In the genomic region with DNA sequence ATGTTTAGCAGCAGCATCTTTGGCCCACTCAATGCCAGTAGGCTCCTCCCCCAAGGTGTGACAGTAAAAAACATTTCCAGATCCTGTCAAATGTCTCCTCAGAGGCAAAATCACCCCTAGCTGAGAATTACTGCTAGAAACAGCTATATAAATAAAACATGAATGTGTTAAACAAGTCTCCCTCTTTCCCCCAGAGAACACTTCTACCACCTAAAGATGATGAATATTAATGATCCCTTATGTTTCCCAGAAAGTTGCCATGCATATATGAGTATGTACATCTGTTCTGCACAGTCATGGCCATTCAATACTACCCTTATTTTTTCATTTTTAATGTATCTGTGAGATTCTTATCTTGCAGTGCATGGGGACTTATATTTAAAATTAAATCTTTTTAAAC, we compare ENCODE assay signal across 29 cellular contexts.
"Had no signal": no experiment of that assay in that cellular context is flagged by ENCODE, and none has a peak within 500 bp of the region (broad histone marks: within the 10 kb centered on the region; RNA-seq: fewer than 3 reads in every experiment).

No MANE protein-coding gene starts in this region.

- H3K27ac ChIP-seq: ascending aorta, breast epithelium, cardiac muscle cell, colonic mucosa, esophagus muscularis mucosa, foreskin keratinocyte, gastrocnemius medialis, heart right ventricle had no signal

- H3K27me3 ChIP-seq: ascending aorta, breast epithelium, cardiac muscle cell, colonic mucosa, esophagus muscularis mucosa, gastrocnemius medialis, heart right ventricle had no signal

- H3K4me3 Mint-ChIP-seq: activated CD4-positive, alpha-beta memory T cell treated with anti-CD3 and anti-CD28 coated beads, Interleukin-2, amount 10 ng/mL, durations not matched to agents 7 days and 5 days; activated CD4-positive, alpha-beta T cell treated with anti-CD3 and anti-CD28 coated beads, Interleukin-2, amount 10 ng/mL, durations not matched to agents 7 days and 5 days; activated naive CD4-positive, alpha-beta T cell treated with anti-CD3 and anti-CD28 coated beads, Interleukin-2, amount 10 ng/mL, durations not matched to agents 7 days and 5 days; activated naive CD8-positive, alpha-beta T cell treated with anti-CD3 and anti-CD28 coated beads, Interleukin-2, amount 10 ng/mL, durations not matched to agents 7 days and 5 days; activated T-cell treated with anti-CD3 and anti-CD28 coated beads, Interleukin-2, amount 50 U/mL, for 24 hours; activated T-cell treated with anti-CD3 and anti-CD28 coated beads, Interleukin-2, amount 50 U/mL, for 72 hours; brain; T-helper 17 cell; T-helper 2 cell treated with Interferon-gamma antibody and Interleukin-4, amounts not matched to agents 5 μg/mL and 100 μg/mL, for 36 hours had no signal

- H3K27ac Mint-ChIP-seq: activated CD4-positive, alpha-beta memory T cell treated with anti-CD3 and anti-CD28 coated beads, Interleukin-2, amount 10 ng/mL, durations not matched to agents 7 days and 5 days; activated CD4-positive, alpha-beta T cell treated with anti-CD3 and anti-CD28 coated beads, Interleukin-2, amount 10 ng/mL, durations not matched to agents 7 days and 5 days; activated naive CD4-positive, alpha-beta T cell treated with anti-CD3 and anti-CD28 coated beads, Interleukin-2, amount 10 ng/mL, durations not matched to agents 7 days and 5 days; activated naive CD4-positive, alpha-beta T cell treated with anti-CD3 and anti-CD28 coated beads, Interleukin-2, amount 50 U/mL, for 72 hours; activated naive CD8-positive, alpha-beta T cell treated with anti-CD3 and anti-CD28 coated beads, Interleukin-2, amount 10 ng/mL, durations not matched to agents 7 days and 5 days; activated T-cell treated with anti-CD3 and anti-CD28 coated beads, Interleukin-2, amount 50 U/mL, for 24 hours; activated T-cell treated with anti-CD3 and anti-CD28 coated beads, Interleukin-2, amount 50 U/mL, for 72 hours; T-helper 17 cell; T-helper 2 cell treated with Interferon-gamma antibody and Interleukin-4, amounts not matched to agents 5 μg/mL and 100 μg/mL, for 36 hours had no signal

- H3K9me3 ChIP-seq: breast epithelium, colonic mucosa, gastrocnemius medialis had no signal

- H3K4me1 Mint-ChIP-seq: activated CD4-positive, alpha-beta memory T cell treated with anti-CD3 and anti-CD28 coated beads, Interleukin-2, amount 10 ng/mL, durations not matched to agents 7 days and 5 days; activated CD4-positive, alpha-beta T cell treated with anti-CD3 and anti-CD28 coated beads, Interleukin-2, amount 10 ng/mL, durations not matched to agents 7 days and 5 days; activated naive CD4-positive, alpha-beta T cell treated with anti-CD3 and anti-CD28 coated beads, Interleukin-2, amount 10 ng/mL, durations not matched to agents 7 days and 5 days; activated naive CD8-positive, alpha-beta T cell treated with anti-CD3 and anti-CD28 coated beads, Interleukin-2, amount 10 ng/mL, durations not matched to agents 7 days and 5 days had no signal

- DNase-seq: activated CD4-positive, alpha-beta memory T cell treated with anti-CD3 and anti-CD28 coated beads, Interleukin-2, amount 10 ng/mL, durations not matched to agents 7 days and 5 days; activated CD4-positive, alpha-beta T cell treated with anti-CD3 and anti-CD28 coated beads for 1 hour; activated CD4-positive, alpha-beta T cell treated with anti-CD3 and anti-CD28 coated beads for 4 hours; activated CD4-positive, alpha-beta T cell treated with anti-CD3 and anti-CD28 coated beads, Interleukin-2, amount 10 ng/mL, durations not matched to agents 7 days and 5 days; activated CD4-positive, alpha-beta T cell treated with anti-CD3 and anti-CD28 coated beads, Interleukin-2, amount 50 U/mL, for 4 hours; activated CD8-positive, alpha-beta memory T cell treated with anti-CD3 and anti-CD28 coated beads, Interleukin-2, amount 50 U/mL, for 48 hours; activated gamma-delta T cell; activated naive CD4-positive, alpha-beta T cell; activated naive CD4-positive, alpha-beta T cell treated with anti-CD3 and anti-CD28 coated beads, Interleukin-2, amount 10 ng/mL, durations not matched to agents 7 days and 5 days; activated naive CD8-positive, alpha-beta T cell treated with anti-CD3 and anti-CD28 coated beads, Interleukin-2, amount 10 ng/mL, durations not matched to agents 7 days and 5 days; activated T-cell treated with anti-CD3 and anti-CD28 coated beads for 4 hours; activated T-cell treated with anti-CD3 and anti-CD28 coated beads, Interleukin-2, amount 50 U/mL, for 24 hours; activated T-cell treated with anti-CD3 and anti-CD28 coated beads, Interleukin-2, amount 50 U/mL, for 72 hours; central memory CD4-positive, alpha-beta T cell; cerebellar nuclear complex; colonic mucosa; effector CD8-positive, alpha-beta T cell; foreskin keratinocyte; gastrocnemius medialis; heart right ventricle; T-helper 1 cell; T-helper 17 cell had no signal

- ATAC-seq: activated naive CD4-positive, alpha-beta T cell treated with anti-CD3 and anti-CD28 coated beads, Interleukin-2, amount 50 U/mL, for 72 hours; activated T-cell treated with anti-CD3 and anti-CD28 coated beads, Interleukin-2, amount 50 U/mL, for 72 hours; foreskin keratinocyte; gastrocnemius medialis; heart right ventricle; T-helper 17 cell had no signal

- H3K4me3 ChIP-seq: ascending aorta, breast epithelium, cardiac muscle cell, colonic mucosa, esophagus muscularis mucosa, gastrocnemius medialis, heart right ventricle had no signal

- H3K27me3 Mint-ChIP-seq: activated CD4-positive, alpha-beta memory T cell treated with anti-CD3 and anti-CD28 coated beads, Interleukin-2, amount 10 ng/mL, durations not matched to agents 7 days and 5 days; activated naive CD8-positive, alpha-beta T cell treated with anti-CD3 and anti-CD28 coated beads, Interleukin-2, amount 10 ng/mL, durations not matched to agents 7 days and 5 days; activated T-cell treated with anti-CD3 and anti-CD28 coated beads, Interleukin-2, amount 50 U/mL, for 24 hours; brain; T-helper 17 cell had no signal

- H3K4me1 ChIP-seq: ascending aorta, breast epithelium, colonic mucosa, foreskin keratinocyte, gastrocnemius medialis, heart right ventricle had no signal

- H3K36me3 ChIP-seq: ascending aorta, breast epithelium, cardiac muscle cell, colonic mucosa, esophagus muscularis mucosa, gastrocnemius medialis, heart right ventricle had no signal

- H3K36me3 Mint-ChIP-seq: activated naive CD4-positive, alpha-beta T cell treated with anti-CD3 and anti-CD28 coated beads, Interleukin-2, amount 10 ng/mL, durations not matched to agents 7 days and 5 days; activated naive CD8-positive, alpha-beta T cell treated with anti-CD3 and anti-CD28 coated beads, Interleukin-2, amount 10 ng/mL, durations not matched to agents 7 days and 5 days had no signal

- H3K9me3 Mint-ChIP-seq: activated CD4-positive, alpha-beta memory T cell treated with anti-CD3 and anti-CD28 coated beads, Interleukin-2, amount 10 ng/mL, durations not matched to agents 7 days and 5 days; activated CD4-positive, alpha-beta T cell treated with anti-CD3 and anti-CD28 coated beads, Interleukin-2, amount 10 ng/mL, durations not matched to agents 7 days and 5 days; activated naive CD4-positive, alpha-beta T cell treated with anti-CD3 and anti-CD28 coated beads, Interleukin-2, amount 10 ng/mL, durations not matched to agents 7 days and 5 days; activated T-cell treated with anti-CD3 and anti-CD28 coated beads, Interleukin-2, amount 50 U/mL, for 24 hours; T-helper 2 cell treated with Interferon-gamma antibody and Interleukin-4, amounts not matched to agents 5 μg/mL and 100 μg/mL, for 36 hours had no signal
